ENCODE assay signal across 20 cellular contexts in the genomic region with DNA sequence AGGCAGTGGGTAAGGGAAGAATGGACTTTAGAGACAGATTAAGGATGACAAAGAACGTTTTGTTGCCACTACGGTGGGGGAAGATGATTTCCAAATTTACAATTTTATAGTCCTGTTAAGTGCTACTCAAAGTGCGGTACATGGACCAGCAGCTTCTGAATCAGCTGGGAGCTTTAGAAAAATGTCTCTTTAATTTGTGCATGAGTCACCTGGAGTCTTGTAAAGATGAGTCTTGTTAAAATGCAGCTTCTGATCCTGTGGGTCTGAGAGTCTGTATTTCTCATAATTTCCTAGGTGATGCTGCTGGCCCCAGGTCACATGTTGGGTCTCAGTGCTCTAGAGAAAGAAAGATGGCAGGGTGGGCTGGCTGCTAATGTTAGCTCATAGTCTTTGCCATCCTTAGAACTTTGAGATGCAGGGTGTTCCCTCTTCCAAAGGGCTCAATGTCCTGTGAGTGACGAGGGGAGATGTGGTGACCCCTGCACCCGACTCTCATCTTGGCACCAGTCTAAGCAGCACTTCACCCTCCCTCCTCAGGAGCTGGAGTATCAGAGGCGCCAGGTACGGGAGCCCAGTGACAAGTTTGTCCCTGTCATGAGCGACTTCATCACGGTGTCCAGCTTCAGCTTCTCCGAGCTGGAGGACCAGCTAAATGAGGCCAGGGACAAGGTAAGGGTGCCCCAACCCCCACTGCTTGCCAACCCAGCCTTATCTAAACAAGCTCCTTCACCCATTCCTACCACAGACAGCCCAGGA. TPM values are rescaled to one million over a fixed set of nuclear protein-coding genes. Genes with fewer than 3 reads are reported as not detected.
DNase-seq lines count a peak whose midpoint lies in the region; ATAC-seq lines count a peak whose summit lies in the region.
"Had no signal": no experiment of that assay in that cellular context is flagged by ENCODE, and none has a peak within 500 bp of the region (broad histone marks: within the 10 kb centered on the region; RNA-seq: fewer than 3 reads in every experiment).

No MANE protein-coding gene starts in this region.

- peak overlapping the region; percentile 57 for H3K27ac ChIP-seq in temporal lobe (ENCODE audit: low read depth, low read length)

- DNase-seq in cardiac septum (ENCODE audit: low spot score), result peak; percentile 47
- no peak for DNase-seq in Right ventricle myocardium superior
- DNase-seq in M059J (ENCODE audit: low read depth), result peak; percentile 49
- peak; percentile 25 for DNase-seq in kidney tubule cell (ENCODE audit: low spot score)
- no peak for DNase-seq in NCI-H187 treated with DMSO at 0.1 percent for 48 hours (lab: John Stamatoyannopoulos, UW)
- no peak for DNase-seq in NCI-H128 (lab: John Stamatoyannopoulos, UW; ENCODE audit: unreplicated experiment)
- DNase-seq: 8988T; Calu3; CD4-positive, alpha-beta T cell; DMS53; H7; NCI-H1105 treated with DMSO at 0.1 percent for 48 hours; NCI-H1694 treated with DMSO at 0.1 percent for 48 hours; NCI-H226; NCI-H524; RPMI8226; SIG-M5 had no signal

- intact Hi-C loops in cardiac septum (cut with DNase I) (no loop called here), Right ventricle myocardium superior (cut with DNase I) (no loop called here)

- ATAC-seq in Right ventricle myocardium superior (ENCODE audit: poor library complexity) (no peak), HG03521 (IDR thresholded peaks at IDR 0.05; ENCODE audit: unreplicated experiment) (no peak)
- ATAC-seq: K562 had no signal

RNA-seq across cellular contexts. Expression of a gene that starts 34.5 kb away (rescaled TPM):
- total RNA-seq in cardiac septum (22.1 TPM), Right ventricle myocardium superior (29.7 TPM), temporal lobe (5.7 TPM)
- total RNA-seq in M059J (2014; rRNA removed; shearing (Covaris generic)), result 5.9 and 7.0 TPM in 2 replicates

Comparison
In these comparisons a context has a peak if more than half of its experiments do, and no peak if none do; other contexts are left out.
1. DNase-seq: peak in cardiac septum (single experiment), M059J (single experiment) and kidney tubule cell (single experiment); none in Right ventricle myocardium superior (single experiment), NCI-H187 treated with DMSO at 0.1 percent for 48 hours (single experiment) and NCI-H128 (single experiment).